In the genomic region with DNA sequence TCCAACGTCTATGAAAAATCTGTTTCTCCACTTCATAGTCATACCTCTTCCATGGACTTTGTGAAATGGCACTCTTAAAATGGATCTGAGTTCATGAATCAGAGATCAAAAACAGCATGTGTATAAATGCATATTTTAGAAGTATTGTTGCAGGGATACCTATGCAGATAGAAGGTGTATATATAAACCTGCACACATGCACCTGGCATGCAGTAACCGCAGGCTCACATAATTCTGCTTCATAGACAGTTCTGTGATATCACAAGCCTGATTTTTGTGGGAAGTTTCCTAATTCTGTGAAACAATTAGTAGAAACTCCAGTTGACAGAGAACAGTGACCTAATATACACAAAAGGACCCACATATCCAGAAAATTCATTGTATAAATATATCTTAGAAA, we compare ENCODE assay signal across 21 cellular contexts.
"Had no signal": no experiment of that assay in that cellular context is flagged by ENCODE, and none has a peak within 500 bp of the region (broad histone marks: within the 10 kb centered on the region; RNA-seq: fewer than 3 reads in every experiment).

No MANE protein-coding gene starts in this region.

- FAIRE-seq: endothelial cell of umbilical vein, frontal cortex, keratinocyte, small intestine had no signal

- H3K9me3 Mint-ChIP-seq: dendritic cell treated with granulocyte-macrophage colony-stimulating factor and Interleukin-4, amounts not matched to agents 40 ng/mL and 50 ng/mL, for 4 days; natural killer cell treated with Interleukin-12 subunit alpha and Interleukin-12 subunit beta and Interleukin-15 and Interleukin-18, amount 100 ng/mL, for 72 hours; neural crest cell had no signal

- H3K4me3 ChIP-seq: colonic mucosa, lower lobe of right lung, right lobe of liver, stomach, thyroid gland had no signal

- H3K9me3 ChIP-seq: colonic mucosa, lower lobe of right lung, neutrophil, right lobe of liver, stomach, thyroid gland had no signal

- H2AFZ ChIP-seq: parathyroid adenoma had no signal

- H3K27ac ChIP-seq: colonic mucosa, lower lobe of right lung, neutrophil, parathyroid adenoma, right lobe of liver, stomach, thyroid gland had no signal

- H3K4me3 Mint-ChIP-seq: dendritic cell treated with granulocyte-macrophage colony-stimulating factor and Interleukin-4, amounts not matched to agents 40 ng/mL and 50 ng/mL, for 4 days; natural killer cell treated with Interleukin-12 subunit alpha and Interleukin-12 subunit beta and Interleukin-15 and Interleukin-18, amount 100 ng/mL, for 72 hours; neural crest cell had no signal

- H3K4me1 ChIP-seq: colonic mucosa, parathyroid adenoma, right lobe of liver had no signal

- DNase-seq: colonic mucosa; effector memory CD4-positive, alpha-beta T cell; left ventricle myocardium superior; lower lobe of right lung; right lobe of liver; small intestine; stimulated activated CD4-positive, alpha-beta T cell treated with anti-CD3 and anti-CD28 coated beads, Interleukin-15, amount 100 ng/mL, for 24 hours; stimulated activated CD4-positive, alpha-beta T cell treated with anti-CD3 and anti-CD28 coated beads, Interleukin-2, amount 100 ng/mL, for 48 hours; stimulated activated naive CD4-positive, alpha-beta T cell treated with Interleukin-2 at 50 U/mL for 16 hours; stomach; thyroid gland; trophoblast cell had no signal

- H3K27me3 ChIP-seq: colonic mucosa, right lobe of liver, thyroid gland had no signal

- H3K27ac Mint-ChIP-seq: dendritic cell treated with granulocyte-macrophage colony-stimulating factor and Interleukin-4, amounts not matched to agents 40 ng/mL and 50 ng/mL, for 4 days; natural killer cell treated with Interleukin-12 subunit alpha and Interleukin-12 subunit beta and Interleukin-15 and Interleukin-18, amount 100 ng/mL, for 72 hours; progenitor cell of endocrine pancreas had no signal

- H3K36me3 Mint-ChIP-seq: natural killer cell treated with Interleukin-12 subunit alpha and Interleukin-12 subunit beta and Interleukin-15 and Interleukin-18, amount 100 ng/mL, for 72 hours had no signal

- ATAC-seq: left ventricle myocardium superior; lower lobe of right lung; natural killer cell treated with Interleukin-12 subunit alpha and Interleukin-12 subunit beta and Interleukin-15 and Interleukin-18, amount 100 ng/mL, for 72 hours; right lobe of liver had no signal

- H3K36me3 ChIP-seq: colonic mucosa, lower lobe of right lung, neutrophil, right lobe of liver, stomach, thyroid gland had no signal

- H3K27me3 Mint-ChIP-seq: dendritic cell treated with granulocyte-macrophage colony-stimulating factor and Interleukin-4, amounts not matched to agents 40 ng/mL and 50 ng/mL, for 4 days had no signal

- H3K9ac ChIP-seq: parathyroid adenoma had no signal
